1 cellular context compared by ENCODE assay signal in the genomic region with DNA sequence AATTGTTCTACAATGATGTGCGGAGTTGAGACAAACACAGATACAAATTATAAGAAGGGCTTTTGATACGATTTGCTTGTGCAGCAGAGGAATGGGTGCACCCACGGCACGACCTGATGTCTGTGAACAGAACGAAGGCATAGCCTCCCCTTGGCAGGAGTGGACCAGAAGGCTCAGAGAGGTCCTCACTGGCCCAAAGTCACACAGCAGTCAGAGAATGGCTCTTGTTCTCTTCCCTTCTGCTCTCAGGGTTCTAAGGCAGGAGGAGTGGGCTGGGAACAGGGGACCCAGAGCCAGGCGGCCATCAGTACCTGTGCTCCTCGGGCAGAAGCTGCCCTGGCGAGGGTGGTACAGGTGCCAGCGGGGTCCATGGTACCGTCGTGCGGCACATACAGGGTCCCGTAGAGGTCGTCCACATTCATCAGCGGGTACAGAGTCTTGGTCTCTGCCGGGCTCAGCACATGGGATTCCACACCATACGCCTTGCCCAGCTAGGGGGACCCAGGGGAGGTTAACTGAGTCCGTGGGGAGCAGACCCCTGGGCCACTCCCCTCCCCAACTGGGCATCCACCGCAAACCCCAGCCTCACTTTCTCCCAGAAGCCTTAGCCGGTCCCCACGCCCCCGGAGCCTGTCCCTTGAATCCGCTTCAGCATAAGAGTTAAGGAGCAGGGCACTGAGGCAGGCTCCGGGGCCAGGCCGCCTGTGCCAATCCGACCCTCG.
TF ChIP-seq lines count a peak whose summit lies in the region.

No MANE protein-coding gene starts in this region.

TF ChIP-seq in WTC11, 78 proteins besides CTCF, POLR2A, EP300 and RAD21 (continued from another document):
- TF ChIP-seq, protein P1, sequence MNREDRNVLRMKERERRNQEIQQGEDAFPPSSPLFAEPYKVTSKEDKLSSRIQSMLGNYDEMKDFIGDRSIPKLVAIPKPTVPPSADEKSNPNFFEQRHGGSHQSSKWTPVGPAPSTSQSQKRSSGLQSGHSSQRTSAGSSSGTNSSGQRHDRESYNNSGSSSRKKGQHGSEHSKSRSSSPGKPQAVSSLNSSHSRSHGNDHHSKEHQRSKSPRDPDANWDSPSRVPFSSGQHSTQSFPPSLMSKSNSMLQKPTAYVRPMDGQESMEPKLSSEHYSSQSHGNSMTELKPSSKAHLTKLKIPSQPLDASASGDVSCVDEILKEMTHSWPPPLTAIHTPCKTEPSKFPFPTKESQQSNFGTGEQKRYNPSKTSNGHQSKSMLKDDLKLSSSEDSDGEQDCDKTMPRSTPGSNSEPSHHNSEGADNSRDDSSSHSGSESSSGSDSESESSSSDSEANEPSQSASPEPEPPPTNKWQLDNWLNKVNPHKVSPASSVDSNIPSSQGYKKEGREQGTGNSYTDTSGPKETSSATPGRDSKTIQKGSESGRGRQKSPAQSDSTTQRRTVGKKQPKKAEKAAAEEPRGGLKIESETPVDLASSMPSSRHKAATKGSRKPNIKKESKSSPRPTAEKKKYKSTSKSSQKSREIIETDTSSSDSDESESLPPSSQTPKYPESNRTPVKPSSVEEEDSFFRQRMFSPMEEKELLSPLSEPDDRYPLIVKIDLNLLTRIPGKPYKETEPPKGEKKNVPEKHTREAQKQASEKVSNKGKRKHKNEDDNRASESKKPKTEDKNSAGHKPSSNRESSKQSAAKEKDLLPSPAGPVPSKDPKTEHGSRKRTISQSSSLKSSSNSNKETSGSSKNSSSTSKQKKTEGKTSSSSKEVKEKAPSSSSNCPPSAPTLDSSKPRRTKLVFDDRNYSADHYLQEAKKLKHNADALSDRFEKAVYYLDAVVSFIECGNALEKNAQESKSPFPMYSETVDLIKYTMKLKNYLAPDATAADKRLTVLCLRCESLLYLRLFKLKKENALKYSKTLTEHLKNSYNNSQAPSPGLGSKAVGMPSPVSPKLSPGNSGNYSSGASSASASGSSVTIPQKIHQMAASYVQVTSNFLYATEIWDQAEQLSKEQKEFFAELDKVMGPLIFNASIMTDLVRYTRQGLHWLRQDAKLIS (CRISPR knock-in tag; IDR thresholded peaks at IDR 0.05; ENCODE audit: borderline replicate concordance), result no peak
- 0 out of 2 replicates have a peak, but pooled peaks have one; percentile 25 for TF ChIP-seq RELA (CRISPR knock-in tag; IDR thresholded peaks at IDR 0.05; ENCODE audit: borderline replicate concordance)
- no peak for TF ChIP-seq ZNF396 (CRISPR knock-in tag; IDR thresholded peaks at IDR 0.05; ENCODE audit: borderline replicate concordance)
- no peak for TF ChIP-seq ATF1 (CRISPR knock-in tag; IDR thresholded peaks at IDR 0.05)
- TF ChIP-seq ZNF532 (CRISPR knock-in tag; IDR thresholded peaks at IDR 0.05; ENCODE audit: borderline replicate concordance), result no peak
- TF ChIP-seq IRF2 (CRISPR knock-in tag; IDR thresholded peaks at IDR 0.05; ENCODE audit: borderline replicate concordance, low read depth), result no peak
- no peak for TF ChIP-seq ARID4B (CRISPR knock-in tag; IDR thresholded peaks at IDR 0.05; ENCODE audit: borderline replicate concordance)
- no peak for TF ChIP-seq HMGA2 (CRISPR knock-in tag; IDR thresholded peaks at IDR 0.05)
- TF ChIP-seq, protein P2, sequence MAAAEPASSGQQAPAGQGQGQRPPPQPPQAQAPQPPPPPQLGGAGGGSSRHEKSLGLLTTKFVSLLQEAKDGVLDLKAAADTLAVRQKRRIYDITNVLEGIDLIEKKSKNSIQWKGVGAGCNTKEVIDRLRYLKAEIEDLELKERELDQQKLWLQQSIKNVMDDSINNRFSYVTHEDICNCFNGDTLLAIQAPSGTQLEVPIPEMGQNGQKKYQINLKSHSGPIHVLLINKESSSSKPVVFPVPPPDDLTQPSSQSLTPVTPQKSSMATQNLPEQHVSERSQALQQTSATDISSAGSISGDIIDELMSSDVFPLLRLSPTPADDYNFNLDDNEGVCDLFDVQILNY (CRISPR knock-in tag; IDR thresholded peaks at IDR 0.05), result no peak
- TF ChIP-seq MYBL2 (CRISPR knock-in tag; IDR thresholded peaks at IDR 0.05), result no peak
- no peak for TF ChIP-seq ERG (CRISPR knock-in tag; IDR thresholded peaks at IDR 0.05)
- TF ChIP-seq, protein P3, sequence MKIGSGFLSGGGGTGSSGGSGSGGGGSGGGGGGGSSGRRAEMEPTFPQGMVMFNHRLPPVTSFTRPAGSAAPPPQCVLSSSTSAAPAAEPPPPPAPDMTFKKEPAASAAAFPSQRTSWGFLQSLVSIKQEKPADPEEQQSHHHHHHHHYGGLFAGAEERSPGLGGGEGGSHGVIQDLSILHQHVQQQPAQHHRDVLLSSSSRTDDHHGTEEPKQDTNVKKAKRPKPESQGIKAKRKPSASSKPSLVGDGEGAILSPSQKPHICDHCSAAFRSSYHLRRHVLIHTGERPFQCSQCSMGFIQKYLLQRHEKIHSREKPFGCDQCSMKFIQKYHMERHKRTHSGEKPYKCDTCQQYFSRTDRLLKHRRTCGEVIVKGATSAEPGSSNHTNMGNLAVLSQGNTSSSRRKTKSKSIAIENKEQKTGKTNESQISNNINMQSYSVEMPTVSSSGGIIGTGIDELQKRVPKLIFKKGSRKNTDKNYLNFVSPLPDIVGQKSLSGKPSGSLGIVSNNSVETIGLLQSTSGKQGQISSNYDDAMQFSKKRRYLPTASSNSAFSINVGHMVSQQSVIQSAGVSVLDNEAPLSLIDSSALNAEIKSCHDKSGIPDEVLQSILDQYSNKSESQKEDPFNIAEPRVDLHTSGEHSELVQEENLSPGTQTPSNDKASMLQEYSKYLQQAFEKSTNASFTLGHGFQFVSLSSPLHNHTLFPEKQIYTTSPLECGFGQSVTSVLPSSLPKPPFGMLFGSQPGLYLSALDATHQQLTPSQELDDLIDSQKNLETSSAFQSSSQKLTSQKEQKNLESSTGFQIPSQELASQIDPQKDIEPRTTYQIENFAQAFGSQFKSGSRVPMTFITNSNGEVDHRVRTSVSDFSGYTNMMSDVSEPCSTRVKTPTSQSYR (CRISPR knock-in tag; IDR thresholded peaks at IDR 0.05), result no peak
